In the genomic region with DNA sequence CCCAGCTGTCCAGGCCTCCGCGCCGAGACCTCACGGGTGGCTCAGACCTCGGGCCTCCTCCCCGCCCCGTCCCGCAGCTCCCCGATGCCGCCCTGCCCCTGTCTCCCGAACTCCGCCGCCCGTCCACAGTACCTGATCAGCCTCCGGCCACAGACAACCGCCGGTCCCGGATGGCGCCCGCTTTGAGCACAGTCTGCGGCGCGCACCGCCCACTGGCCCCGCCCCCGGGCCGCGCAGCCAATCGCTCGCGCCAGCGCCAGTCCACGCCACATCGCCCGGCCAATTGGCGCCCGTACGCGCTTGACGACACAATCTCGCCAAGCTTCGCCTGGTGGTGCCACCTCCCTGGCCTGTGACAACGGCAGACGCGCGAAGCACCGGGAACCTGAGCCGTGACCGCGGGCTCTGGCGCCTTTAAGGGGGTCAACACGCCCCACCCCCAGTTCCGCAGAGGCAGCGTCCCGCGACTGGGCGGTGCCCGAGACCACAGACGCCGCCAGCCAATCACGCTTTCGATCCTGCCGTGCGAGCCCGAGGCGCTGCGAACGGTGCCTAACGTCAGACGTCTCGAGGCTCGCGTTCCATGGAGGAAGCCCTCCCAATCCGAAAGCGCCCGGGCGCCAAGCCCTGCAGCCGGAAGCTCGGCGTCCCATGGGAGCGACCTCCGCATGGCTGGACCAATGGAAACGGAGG, we compare ENCODE assay signal across 1 cellular context.
TF ChIP-seq lines count a peak whose summit lies in the region.

Gene IDI1 (minus strand): TSS at position 388 of the 693 bp plus-strand sequence. CDS start 116 bp downstream, at position 272.

TF ChIP-seq in GM12878, 131 proteins besides CTCF, POLR2A, EP300 and RAD21 (continued from another document and continues in another):
- TF ChIP-seq PRDM15 (CRISPR knock-in tag; IDR thresholded peaks at IDR 0.05) (no peak), MEF2A (IDR thresholded peaks at IDR 0.05; ENCODE audit: insufficient read depth, low read depth, low read length) (0 out of 2 replicates have a peak, but pooled peaks have one; percentile 33), ZBED1 (IDR thresholded peaks at IDR 0.05; ENCODE audit: borderline replicate concordance) (0 out of 2 replicates have a peak, but pooled peaks have one; percentile 8), FOXK2 (IDR thresholded peaks at IDR 0.05) (no peak), KLF5 (IDR thresholded peaks at IDR 0.05; ENCODE audit: partially characterized antibody) (peak; percentile 75), ELK1 (IDR thresholded peaks at IDR 0.05; ENCODE audit: low read depth, low read length) (peak; percentile 57; the same call in 1 of the 2 replicates), MTA3 (IDR thresholded peaks at IDR 0.05; ENCODE audit: borderline replicate concordance, low read length) (no peak), ZNF687 (IDR thresholded peaks at IDR 0.05) (peak; percentile 78), RELB (IDR thresholded peaks at IDR 0.05; ENCODE audit: low read depth) (peak; percentile 60; the same call in 1 of the 2 replicates), GATAD2B (conservative IDR thresholded peaks at IDR 0.05; ENCODE audit: low read depth) (peak; percentile 54), EZH2 (IDR thresholded peaks at IDR 0.05; ENCODE audit: borderline replicate concordance, control insufficient read depth, low read depth, low read length) (no peak), POLR2AphosphoS5 (IDR thresholded peaks at IDR 0.05; ENCODE audit: low read length) (peak; percentile 96), ZNF384 (IDR thresholded peaks at IDR 0.05; ENCODE audit: borderline replicate concordance, low read depth, low read length) (no peak), MXI1 (IDR thresholded peaks at IDR 0.05; ENCODE audit: low read depth, low read length) (peak; percentile 74), SUPT20H (IDR thresholded peaks at IDR 0.05; ENCODE audit: borderline replicate concordance, control insufficient read depth, low read depth, low read length) (no peak), TAF1 (IDR thresholded peaks at IDR 0.05; ENCODE audit: borderline replicate concordance, low read depth, low read length) (peak; percentile 85), NR2C2 (IDR thresholded peaks at IDR 0.05; ENCODE audit: borderline replicate concordance, control insufficient read depth, insufficient read length, low read depth) (no peak), TBL1XR1 (IDR thresholded peaks at IDR 0.05; ENCODE audit: low read depth, low read length) (peak; percentile 56), BACH1 (IDR thresholded peaks at IDR 0.05; ENCODE audit: borderline replicate concordance) (peak; percentile 91; the same call in 1 of the 2 replicates), FOS (IDR thresholded peaks at IDR 0.05; ENCODE audit: borderline replicate concordance, extremely low read depth, insufficient read length) (peak; percentile 43), HDAC6 (IDR thresholded peaks at IDR 0.05; ENCODE audit: unreplicated experiment) (peak; percentile 92), ZNF207 (IDR thresholded peaks at IDR 0.05; ENCODE audit: borderline replicate concordance) (peak; percentile 22; the same call in 1 of the 2 replicates), POLR2AphosphoS2 (IDR thresholded peaks at IDR 0.05; ENCODE audit: low read depth, low read length) (peak; percentile 94), HDGF (IDR thresholded peaks at IDR 0.05) (peak; percentile 87)
- TF ChIP-seq, protein P1, sequence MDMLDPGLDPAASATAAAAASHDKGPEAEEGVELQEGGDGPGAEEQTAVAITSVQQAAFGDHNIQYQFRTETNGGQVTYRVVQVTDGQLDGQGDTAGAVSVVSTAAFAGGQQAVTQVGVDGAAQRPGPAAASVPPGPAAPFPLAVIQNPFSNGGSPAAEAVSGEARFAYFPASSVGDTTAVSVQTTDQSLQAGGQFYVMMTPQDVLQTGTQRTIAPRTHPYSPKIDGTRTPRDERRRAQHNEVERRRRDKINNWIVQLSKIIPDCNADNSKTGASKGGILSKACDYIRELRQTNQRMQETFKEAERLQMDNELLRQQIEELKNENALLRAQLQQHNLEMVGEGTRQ (IDR thresholded peaks at IDR 0.05; ENCODE audit: borderline replicate concordance, low read depth, low read length), result no peak
- TF ChIP-seq, protein P2, sequence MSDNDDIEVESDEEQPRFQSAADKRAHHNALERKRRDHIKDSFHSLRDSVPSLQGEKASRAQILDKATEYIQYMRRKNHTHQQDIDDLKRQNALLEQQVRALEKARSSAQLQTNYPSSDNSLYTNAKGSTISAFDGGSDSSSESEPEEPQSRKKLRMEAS (IDR thresholded peaks at IDR 0.05; ENCODE audit: low read depth, low read length), result peak; percentile 72
- TF ChIP-seq, protein P3, sequence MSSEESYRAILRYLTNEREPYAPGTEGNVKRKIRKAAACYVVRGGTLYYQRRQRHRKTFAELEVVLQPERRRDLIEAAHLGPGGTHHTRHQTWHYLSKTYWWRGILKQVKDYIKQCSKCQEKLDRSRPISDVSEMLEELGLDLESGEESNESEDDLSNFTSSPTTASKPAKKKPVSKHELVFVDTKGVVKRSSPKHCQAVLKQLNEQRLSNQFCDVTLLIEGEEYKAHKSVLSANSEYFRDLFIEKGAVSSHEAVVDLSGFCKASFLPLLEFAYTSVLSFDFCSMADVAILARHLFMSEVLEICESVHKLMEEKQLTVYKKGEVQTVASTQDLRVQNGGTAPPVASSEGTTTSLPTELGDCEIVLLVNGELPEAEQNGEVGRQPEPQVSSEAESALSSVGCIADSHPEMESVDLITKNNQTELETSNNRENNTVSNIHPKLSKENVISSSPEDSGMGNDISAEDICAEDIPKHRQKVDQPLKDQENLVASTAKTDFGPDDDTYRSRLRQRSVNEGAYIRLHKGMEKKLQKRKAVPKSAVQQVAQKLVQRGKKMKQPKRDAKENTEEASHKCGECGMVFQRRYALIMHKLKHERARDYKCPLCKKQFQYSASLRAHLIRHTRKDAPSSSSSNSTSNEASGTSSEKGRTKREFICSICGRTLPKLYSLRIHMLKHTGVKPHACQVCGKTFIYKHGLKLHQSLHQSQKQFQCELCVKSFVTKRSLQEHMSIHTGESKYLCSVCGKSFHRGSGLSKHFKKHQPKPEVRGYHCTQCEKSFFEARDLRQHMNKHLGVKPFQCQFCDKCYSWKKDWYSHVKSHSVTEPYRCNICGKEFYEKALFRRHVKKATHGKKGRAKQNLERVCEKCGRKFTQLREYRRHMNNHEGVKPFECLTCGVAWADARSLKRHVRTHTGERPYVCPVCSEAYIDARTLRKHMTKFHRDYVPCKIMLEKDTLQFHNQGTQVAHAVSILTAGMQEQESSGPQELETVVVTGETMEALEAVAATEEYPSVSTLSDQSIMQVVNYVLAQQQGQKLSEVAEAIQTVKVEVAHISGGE (CRISPR knock-in tag; IDR thresholded peaks at IDR 0.05), result no peak
- TF ChIP-seq, protein P4, sequence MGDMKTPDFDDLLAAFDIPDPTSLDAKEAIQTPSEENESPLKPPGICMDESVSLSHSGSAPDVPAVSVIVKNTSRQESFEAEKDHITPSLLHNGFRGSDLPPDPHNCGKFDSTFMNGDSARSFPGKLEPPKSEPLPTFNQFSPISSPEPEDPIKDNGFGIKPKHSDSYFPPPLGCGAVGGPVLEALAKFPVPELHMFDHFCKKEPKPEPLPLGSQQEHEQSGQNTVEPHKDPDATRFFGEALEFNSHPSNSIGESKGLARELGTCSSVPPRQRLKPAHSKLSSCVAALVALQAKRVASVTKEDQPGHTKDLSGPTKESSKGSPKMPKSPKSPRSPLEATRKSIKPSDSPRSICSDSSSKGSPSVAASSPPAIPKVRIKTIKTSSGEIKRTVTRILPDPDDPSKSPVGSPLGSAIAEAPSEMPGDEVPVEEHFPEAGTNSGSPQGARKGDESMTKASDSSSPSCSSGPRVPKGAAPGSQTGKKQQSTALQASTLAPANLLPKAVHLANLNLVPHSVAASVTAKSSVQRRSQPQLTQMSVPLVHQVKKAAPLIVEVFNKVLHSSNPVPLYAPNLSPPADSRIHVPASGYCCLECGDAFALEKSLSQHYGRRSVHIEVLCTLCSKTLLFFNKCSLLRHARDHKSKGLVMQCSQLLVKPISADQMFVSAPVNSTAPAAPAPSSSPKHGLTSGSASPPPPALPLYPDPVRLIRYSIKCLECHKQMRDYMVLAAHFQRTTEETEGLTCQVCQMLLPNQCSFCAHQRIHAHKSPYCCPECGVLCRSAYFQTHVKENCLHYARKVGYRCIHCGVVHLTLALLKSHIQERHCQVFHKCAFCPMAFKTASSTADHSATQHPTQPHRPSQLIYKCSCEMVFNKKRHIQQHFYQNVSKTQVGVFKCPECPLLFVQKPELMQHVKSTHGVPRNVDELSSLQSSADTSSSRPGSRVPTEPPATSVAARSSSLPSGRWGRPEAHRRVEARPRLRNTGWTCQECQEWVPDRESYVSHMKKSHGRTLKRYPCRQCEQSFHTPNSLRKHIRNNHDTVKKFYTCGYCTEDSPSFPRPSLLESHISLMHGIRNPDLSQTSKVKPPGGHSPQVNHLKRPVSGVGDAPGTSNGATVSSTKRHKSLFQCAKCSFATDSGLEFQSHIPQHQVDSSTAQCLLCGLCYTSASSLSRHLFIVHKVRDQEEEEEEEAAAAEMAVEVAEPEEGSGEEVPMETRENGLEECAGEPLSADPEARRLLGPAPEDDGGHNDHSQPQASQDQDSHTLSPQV (IDR thresholded peaks at IDR 0.05), result no peak
- TF ChIP-seq, protein P5, sequence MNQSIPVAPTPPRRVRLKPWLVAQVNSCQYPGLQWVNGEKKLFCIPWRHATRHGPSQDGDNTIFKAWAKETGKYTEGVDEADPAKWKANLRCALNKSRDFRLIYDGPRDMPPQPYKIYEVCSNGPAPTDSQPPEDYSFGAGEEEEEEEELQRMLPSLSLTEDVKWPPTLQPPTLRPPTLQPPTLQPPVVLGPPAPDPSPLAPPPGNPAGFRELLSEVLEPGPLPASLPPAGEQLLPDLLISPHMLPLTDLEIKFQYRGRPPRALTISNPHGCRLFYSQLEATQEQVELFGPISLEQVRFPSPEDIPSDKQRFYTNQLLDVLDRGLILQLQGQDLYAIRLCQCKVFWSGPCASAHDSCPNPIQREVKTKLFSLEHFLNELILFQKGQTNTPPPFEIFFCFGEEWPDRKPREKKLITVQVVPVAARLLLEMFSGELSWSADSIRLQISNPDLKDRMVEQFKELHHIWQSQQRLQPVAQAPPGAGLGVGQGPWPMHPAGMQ (IDR thresholded peaks at IDR 0.05; ENCODE audit: borderline replicate concordance), result no peak
